In the genomic region with DNA sequence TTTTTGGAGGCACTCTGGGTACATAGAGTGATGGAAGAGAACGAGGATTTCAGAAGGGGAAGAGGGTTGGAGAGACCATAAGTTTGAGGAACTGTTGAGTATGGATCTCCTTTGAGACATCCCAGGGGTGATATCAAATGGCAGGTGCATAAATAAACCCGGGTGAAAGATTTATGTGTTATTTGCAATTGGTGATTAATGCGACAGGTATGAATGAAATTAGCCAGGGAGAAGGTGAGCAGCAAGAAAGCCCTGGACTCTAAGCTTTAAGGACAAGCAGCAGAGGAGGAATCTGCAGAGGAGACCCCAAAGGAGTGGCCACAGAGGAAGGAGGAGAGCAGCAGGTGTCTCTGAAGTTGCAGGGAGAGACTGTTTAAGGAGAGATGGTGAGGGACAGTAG, we compare ENCODE assay signal across 21 cellular contexts. TPM values are rescaled to one million over a fixed set of nuclear protein-coding genes. Genes with fewer than 3 reads are reported as not detected.
DNase-seq lines count a peak whose midpoint lies in the region; ATAC-seq and TF ChIP-seq lines count a peak whose summit lies in the region.
"Had no signal": no experiment of that assay in that cellular context is flagged by ENCODE, and none has a peak within 500 bp of the region (broad histone marks: within the 10 kb centered on the region; RNA-seq: fewer than 3 reads in every experiment).

No MANE protein-coding gene starts in this region.

- TF ChIP-seq POLR2A in heart left ventricle (IDR thresholded peaks at IDR 0.05), result no peak

- DNase-seq in Right ventricle myocardium inferior (ENCODE audit: missing footprints) (peak; percentile 1), heart left ventricle (no peak), PC-9 (peak in 1 of 2 experiments; percentile 85), kidney tubule cell (ENCODE audit: low spot score) (peak; percentile 52), SIG-M5 (lab: John Stamatoyannopoulos, UW) (no peak), GM10266 (ENCODE audit: extremely low spot score) (no peak), NCI-H510A (lab: John Stamatoyannopoulos, UW) (no peak)
- DNase-seq: CD4-positive, alpha-beta memory T cell; DMS153; DMS79; GDM1; H9 had no signal

- CTCF ChIA-PET in PC-9 (lab: Charles Lee), result interaction anchor here (1.1 kb wide), 1 partner anchor 40 kb away, joined by 3 read pairs; no protein-coding TSS in a partner anchor

- H3K9me2 ChIP-seq in PC-9 (ENCODE audit: insufficient read depth), result no peaks in the 10 kb centered on the region

- H2AFZ ChIP-seq in PC-9, result no peak overlapping the region

- 68 to 89% (median 87%) methylated on average over 3 of the region's 3 CpGs for WGBS in heart left ventricle, 4 donors

- POLR2A ChIA-PET in PC-9 (lab: Charles Lee; ENCODE audit: unreplicated experiment), result interaction anchor here (0.6 to 0.8 kb wide), 2 partner anchors 44 to 156 kb away, joined by 4 read pairs; no protein-coding TSS in a partner anchor

- H3K36me3 ChIP-seq in heart left ventricle (no peaks in the 10 kb centered on the region), PC-9 (ENCODE audit: low read depth) (peaks cover 16% of the 10 kb centered on the region)
- H3K36me3 ChIP-seq: BLaER1 had no signal

- H3K4me3 ChIP-seq in heart left ventricle (no peak overlapping the region), PC-9 (peak overlapping the region; percentile 82)
- H3K4me3 ChIP-seq: BLaER1, K562 had no signal

- TF ChIP-seq CTCF in heart left ventricle (IDR thresholded peaks at IDR 0.05) (no peak), PC-9 (conservative IDR thresholded peaks at IDR 0.05) (no peak), GM10266 (IDR thresholded peaks at IDR 0.05; ENCODE audit: control insufficient read depth, insufficient read depth, low read depth, missing control alignments) (no peak)

- BruUV-seq in PC-9 (replicated peaks; lab: Mats Ljungman, UMichigan), result no TSS peak

- H3K27ac ChIP-seq in heart left ventricle (no peak overlapping the region), PC-9 (peak overlapping the region; percentile 43)
- H3K27ac ChIP-seq: 22Rv1, BLaER1 had no signal

- ATAC-seq in Right ventricle myocardium inferior (no peak), heart left ventricle (no peak)
- ATAC-seq: K562 had no signal

- peak overlapping the region; percentile 97 for H3K4me2 ChIP-seq in PC-9

- H3K9me3 ChIP-seq in heart left ventricle, result peaks cover 0 to 9% (median 6%) of the 10 kb centered on the region in 12 donors
- peaks cover 9% of the 10 kb centered on the region for H3K9me3 ChIP-seq in PC-9 (ENCODE audit: insufficient read depth, low read depth)

- H3K27me3 ChIP-seq in heart left ventricle, result peaks cover 0 to 17% (median 0%) of the 10 kb centered on the region in 9 donors
- H3K27me3 ChIP-seq in PC-9 (ENCODE audit: insufficient read depth, low read depth), result no peaks in the 10 kb centered on the region
- H3K27me3 ChIP-seq: BLaER1 had no signal

- peaks cover 28% of the 10 kb centered on the region for H3F3A ChIP-seq in PC-9 (ENCODE audit: insufficient read depth, low read depth)

- H3K79me2 ChIP-seq in PC-9 (ENCODE audit: low read depth), result peaks cover 53% of the 10 kb centered on the region

- intact Hi-C loops in Right ventricle myocardium inferior (cut with DNase I), result no loop called here
- intact Hi-C loops in heart left ventricle (cut with DNase I), result no loop called here
- intact Hi-C loops in PC-9 (cut with micrococcal nuclease; ENCODE audit: unreplicated experiment), result loop anchor here (5.0 kb wide), 1 partner anchor 332 kb away; no protein-coding TSS in a partner anchor

- no peaks in the 10 kb centered on the region for H4K20me1 ChIP-seq in PC-9 (ENCODE audit: insufficient read depth)
- H4K20me1 ChIP-seq: BLaER1 had no signal

- H3K4me1 ChIP-seq in heart left ventricle (no peaks in the 10 kb centered on the region), PC-9 (replicated peaks; ENCODE audit: insufficient read depth) (peaks cover 84% of the 10 kb centered on the region)

RNA-seq across cellular contexts. Expression of a gene that starts 8.8 kb away (rescaled TPM):
- total RNA-seq in Right ventricle myocardium inferior (not detected), heart left ventricle (not detected), PC-9 (2021) (0.81 TPM in 1 of 2 replicates, not detected in the other)
- polyA plus RNA-seq in heart left ventricle, result not detected
- total RNA-seq: A673; CD4-positive, alpha-beta memory T cell; Daoy; H1; H9; HT1080 had no signal
- polyA plus RNA-seq: CD14-positive monocyte; CD4-positive, alpha-beta memory T cell had no signal

RNA-seq across cellular contexts. Expression of a gene that starts 21.3 kb away (rescaled TPM):
- not detected for total RNA-seq in Right ventricle myocardium inferior
- not detected for total RNA-seq in heart left ventricle
- not detected for polyA plus RNA-seq in heart left ventricle
- total RNA-seq in PC-9 (2021), result 4.0 and 5.2 TPM in 2 replicates
- total RNA-seq: A673; CD4-positive, alpha-beta memory T cell; H1; HT1080; K562 had no signal
- polyA plus RNA-seq: CD14-positive monocyte; CD4-positive, alpha-beta memory T cell had no signal

RNA-seq across cellular contexts. Expression of a gene that starts 23.1 kb away (rescaled TPM):
- total RNA-seq in Right ventricle myocardium inferior (5.3 TPM), heart left ventricle (10 to 100 TPM in 1 of 9 donors, 1 to 10 TPM in 8; 1.1 to 16.3 (median 2.5) TPM), PC-9 (2021) (16.3 and 18.3 TPM in 2 replicates)
- 1 to 10 TPM; 3.0 to 6.5 TPM for polyA plus RNA-seq in heart left ventricle
- polyA plus RNA-seq: CD14-positive monocyte had no signal

RNA-seq across cellular contexts. Expression of a gene that starts 38.8 kb away (rescaled TPM):
- total RNA-seq in Right ventricle myocardium inferior, result not detected
- under 1 TPM in 1 of 9 donors, not detected in 8; 0.29 TPM for total RNA-seq in heart left ventricle
- polyA plus RNA-seq in heart left ventricle, result under 1 TPM in 1 of 2 donors, not detected in 1; 0.24 TPM
- total RNA-seq in PC-9 (2021), result 18.7 and 22.8 TPM in 2 replicates
- total RNA-seq: A673, Daoy, HT1080, K562 had no signal
- polyA plus RNA-seq: AG04450, CD14-positive monocyte, K562 had no signal

Comparison
In these comparisons a context has a peak if more than half of its experiments do, and no peak if none do; other contexts are left out.
1. DNase-seq: peak in Right ventricle myocardium inferior (single experiment) and kidney tubule cell (single experiment); none in heart left ventricle (0 of 5), SIG-M5 (single experiment), GM10266 (single experiment) and NCI-H510A (single experiment).